ENCODE assay signal across 16 cellular contexts in the genomic region with DNA sequence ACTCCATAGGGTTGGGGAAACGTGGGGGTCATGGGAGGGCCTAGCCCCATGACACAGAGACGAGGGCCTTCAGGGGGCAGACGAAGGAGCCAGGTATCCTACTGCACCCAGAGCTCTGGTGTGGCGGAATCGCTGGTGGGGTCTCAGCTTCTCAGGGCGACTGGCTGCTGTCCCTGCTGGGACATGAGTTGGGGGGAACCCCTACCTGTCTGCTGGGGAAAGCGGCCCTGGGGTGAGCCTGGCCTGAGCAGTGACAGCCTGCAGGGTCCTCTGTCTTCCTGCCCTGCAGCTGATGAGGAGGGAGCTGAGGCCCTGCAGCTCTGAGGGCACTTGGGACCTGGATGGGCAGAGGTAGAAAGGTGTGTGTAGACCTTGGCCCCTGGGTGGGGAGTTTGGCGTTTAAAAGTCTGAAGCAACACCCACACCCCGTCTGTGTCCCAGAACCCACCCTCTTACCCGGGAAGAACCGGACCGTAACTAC. TPM values are rescaled to one million over a fixed set of nuclear protein-coding genes. Genes with fewer than 3 reads are reported as not detected.
DNase-seq lines count a peak whose midpoint lies in the region; ATAC-seq, FAIRE-seq and TF ChIP-seq lines count a peak whose summit lies in the region.
"Had no signal": no experiment of that assay in that cellular context is flagged by ENCODE, and none has a peak within 500 bp of the region (broad histone marks: within the 10 kb centered on the region; RNA-seq: fewer than 3 reads in every experiment).

No MANE protein-coding gene starts in this region.

- no peak for ATAC-seq in activated naive CD8-positive, alpha-beta T cell treated with anti-CD3 and anti-CD28 coated beads, Interleukin-2, amount 10 ng/mL, durations not matched to agents 7 days and 5 days (ENCODE audit: low read depth)
- ATAC-seq in stimulated activated naive B cell treated with anti-CD40 and anti-IgM and Interleukin-4, amounts not matched to agents 10 μg/mL and 1 μg/mL and 100 μg/mL, for 72 hours (replicated peaks) = peak in 1 of 2 donors; percentile 0
- ATAC-seq in GM18498 (IDR thresholded peaks at IDR 0.05; ENCODE audit: unreplicated experiment) = no peak
- ATAC-seq in HG02981 (IDR thresholded peaks at IDR 0.05; ENCODE audit: unreplicated experiment) = no peak
- ATAC-seq in sciatic nerve = no peak

- no peak overlapping the region for H2BK120ac ChIP-seq in H1 (replicated peaks; ENCODE audit: low read depth, low read length)

- H2BK15ac ChIP-seq in H1 (ENCODE audit: low read length) = no peak overlapping the region

- H3K23me2 ChIP-seq in H1 (ENCODE audit: low read depth, low read length) = 0 out of 2 replicates have a peak, but pooled peaks cover 1% of the 10 kb centered on the region

- 83% methylated on average over 9 of the region's 12 CpGs; no CpG with 5 or more reads in 1 of the 2 experiments for WGBS in H1 (ENCODE audit: extremely low coverage in 1 of 2, insufficient coverage in 1 of 2, insufficient read length in 1 of 2, insufficient replicate concordance in 2 of 2, low coverage in 1 of 2, low lambda C conversion rate in 2 of 2, missing lambda C conversion rate in 1 of 2), 2 experiments

- no peak for TF ChIP-seq RAD21 in H1 (IDR thresholded peaks at IDR 0.05 in 1 of 2, conservative IDR thresholded peaks at IDR 0.05 in 1 of 2; ENCODE audit: low read depth in 2 of 2, low read length in 2 of 2)

- peaks cover 12% of the 10 kb centered on the region; the same call in 1 of the 2 replicates for H4K20me1 ChIP-seq in Karpas-422 (ENCODE audit: insufficient read depth, low read depth, low read length)
- H4K20me1 ChIP-seq in H1 (replicated peaks in 1 of 2; ENCODE audit: control insufficient read depth in 1 of 2, insufficient read depth in 2 of 2, low read length in 2 of 2) = peaks cover 1 to 21% of the 10 kb centered on the region in 2 experiments

- peak overlapping the region; percentile 59 for H3K9ac ChIP-seq in Karpas-422 (ENCODE audit: low read length)
- no peak overlapping the region for H3K9ac ChIP-seq in H1 (replicated peaks in 1 of 4; ENCODE audit: extremely low read depth in 1 of 4, low read depth in 3 of 4, low read length in 3 of 4)

- FAIRE-seq in H1 (lab: Jason Lieb, UNC) = no peak

- H3K4me3 ChIP-seq in Karpas-422 (ENCODE audit: low read length) = peak overlapping the region; percentile 53; the same call in 1 of the 2 replicates
- no peak overlapping the region for H3K4me3 ChIP-seq in H1 (ENCODE audit: extremely low read depth in 1 of 4, insufficient read depth in 2 of 4, low read depth in 3 of 4, low read length in 4 of 4)

- H3K79me1 ChIP-seq in H1 (ENCODE audit: low read depth, low read length) = peaks cover 6% of the 10 kb centered on the region

- H2AK5ac ChIP-seq in H1 (ENCODE audit: low read depth, low read length) = 0 out of 2 replicates have a peak overlapping the region, but pooled peaks have one; percentile 4

- no peak overlapping the region for H3K4me3 Mint-ChIP-seq in activated naive CD8-positive, alpha-beta T cell treated with anti-CD3 and anti-CD28 coated beads, Interleukin-2, amount 10 ng/mL, durations not matched to agents 7 days and 5 days
- H3K4me3 Mint-ChIP-seq in activated naive CD8-positive, alpha-beta T cell treated with anti-CD3 and anti-CD28 coated beads for 36 hours = no peak overlapping the region
- H3K4me3 Mint-ChIP-seq in stimulated activated naive B cell treated with anti-CD40 and anti-IgM and Interleukin-4, amounts not matched to agents 10 μg/mL and 1 μg/mL and 100 μg/mL, for 72 hours = peak overlapping the region; percentile 83 to 86
- H3K4me3 Mint-ChIP-seq: mesothelial cell of epicardium had no signal

- no peak overlapping the region for H2BK5ac ChIP-seq in H1 (ENCODE audit: low read depth, low read length)

- H3K27ac ChIP-seq in Karpas-422 (ENCODE audit: low read length) = peak overlapping the region; percentile 75
- no peak overlapping the region for H3K27ac ChIP-seq in H1 (ENCODE audit: low read depth, low read length)
- H3K27ac ChIP-seq: coronary artery had no signal

- H3K27me3 ChIP-seq in Karpas-422 (ENCODE audit: low read length) = no peaks in the 10 kb centered on the region
- H3K27me3 ChIP-seq in H1 (replicated peaks in 1 of 4; ENCODE audit: control insufficient read depth in 3 of 4, extremely low read depth in 1 of 4, insufficient read depth in 3 of 4, low read length in 3 of 4) = no peaks in the 10 kb centered on the region

- no peak overlapping the region for H3K14ac ChIP-seq in H1 (ENCODE audit: insufficient read length)

- H2BK20ac ChIP-seq in H1 (ENCODE audit: low read length) = no peak overlapping the region

- TF ChIP-seq CTCF in H1 (IDR thresholded peaks at IDR 0.05; ENCODE audit: control extremely low read depth in 1 of 3, insufficient read depth in 1 of 3, low read depth in 1 of 3, low read length in 3 of 3) = no peak

- no peaks in the 10 kb centered on the region for H3K79me2 ChIP-seq in Karpas-422 (ENCODE audit: low read length)
- peaks cover 0 to under 1% of the 10 kb centered on the region in 2 experiments; a peak in 1 of 4 replicates for H3K79me2 ChIP-seq in H1 (ENCODE audit: control insufficient read depth in 1 of 2, insufficient read depth in 2 of 2, low read length in 2 of 2)

- no peaks in the 10 kb centered on the region for H3K36me3 Mint-ChIP-seq in activated naive CD8-positive, alpha-beta T cell treated with anti-CD3 and anti-CD28 coated beads, Interleukin-2, amount 10 ng/mL, durations not matched to agents 7 days and 5 days
- H3K36me3 Mint-ChIP-seq in activated naive CD8-positive, alpha-beta T cell treated with anti-CD3 and anti-CD28 coated beads for 36 hours = no peaks in the 10 kb centered on the region
- H3K36me3 Mint-ChIP-seq in stimulated activated naive B cell treated with anti-CD40 and anti-IgM and Interleukin-4, amounts not matched to agents 10 μg/mL and 1 μg/mL and 100 μg/mL, for 72 hours = peaks cover 7 to 12% of the 10 kb centered on the region in 2 donors
- H3K36me3 Mint-ChIP-seq: mesothelial cell of epicardium had no signal

- H3K9me3 Mint-ChIP-seq in activated naive CD8-positive, alpha-beta T cell treated with anti-CD3 and anti-CD28 coated beads, Interleukin-2, amount 10 ng/mL, durations not matched to agents 7 days and 5 days = no peaks in the 10 kb centered on the region
- no peaks in the 10 kb centered on the region for H3K9me3 Mint-ChIP-seq in activated naive CD8-positive, alpha-beta T cell treated with anti-CD3 and anti-CD28 coated beads for 36 hours
- no peaks in the 10 kb centered on the region for H3K9me3 Mint-ChIP-seq in stimulated activated naive B cell treated with anti-CD40 and anti-IgM and Interleukin-4, amounts not matched to agents 10 μg/mL and 1 μg/mL and 100 μg/mL, for 72 hours
- H3K9me3 Mint-ChIP-seq: activated T-cell treated with anti-CD3 and anti-CD28 coated beads, Interleukin-2, amount 50 U/mL, for 4 hours; mesothelial cell of epicardium; stimulated activated naive CD8-positive, alpha-beta T cell treated with anti-CD3 and anti-CD28 coated beads, Interleukin-15, amount 100 ng/mL, for 72 hours had no signal

- no peak for TF ChIP-seq POLR2A in H1 (IDR thresholded peaks at IDR 0.05; ENCODE audit: control extremely low read depth in 1 of 2, low read depth in 2 of 2, low read length in 2 of 2)

- H2BK12ac ChIP-seq in H1 (ENCODE audit: low read depth, low read length) = no peak overlapping the region

- DNase-seq in activated naive CD8-positive, alpha-beta T cell treated with anti-CD3 and anti-CD28 coated beads, Interleukin-2, amount 10 ng/mL, durations not matched to agents 7 days and 5 days = no peak
- no peak for DNase-seq in activated naive CD8-positive, alpha-beta T cell treated with anti-CD3 and anti-CD28 coated beads for 36 hours
- DNase-seq in Karpas-422 (no peak), H1 (ENCODE audit: low read depth in 1 of 2, low spot score in 2 of 2) (no peak), sciatic nerve (ENCODE audit: low spot score) (no peak)
- no peak for DNase-seq in stimulated activated naive B cell treated with anti-CD40 and anti-IgM and Interleukin-4, amounts not matched to agents 10 μg/mL and 1 μg/mL and 100 μg/mL, for 72 hours
- DNase-seq: activated T-cell treated with anti-CD3 and anti-CD28 coated beads, Interleukin-2, amount 50 U/mL, for 4 hours; erythroblast; NCI-H1092; NCI-H2171 treated with DMSO at 0.1 percent for 48 hours; NCI-H82; stimulated activated naive CD8-positive, alpha-beta T cell treated with anti-CD3 and anti-CD28 coated beads, Interleukin-15, amount 100 ng/mL, for 72 hours had no signal

- H3K36me3 ChIP-seq in Karpas-422 (ENCODE audit: insufficient read depth, low read length) = no peaks in the 10 kb centered on the region
- H3K36me3 ChIP-seq in H1 (ENCODE audit: control insufficient read depth in 2 of 4, insufficient read depth in 4 of 4, low read length in 3 of 4) = no peaks in the 10 kb centered on the region

- no peaks in the 10 kb centered on the region for H3K9me2 ChIP-seq in Karpas-422 (replicated peaks; ENCODE audit: insufficient read depth, low read length)

- H3K4me2 ChIP-seq in Karpas-422 (ENCODE audit: low read depth, low read length, poor library complexity, severe bottlenecking) (peak overlapping the region; percentile 70), H1 (ENCODE audit: insufficient read depth in 1 of 2, low read depth in 2 of 2, low read length in 2 of 2) (no peak overlapping the region)

- peak overlapping the region; percentile 79 for H3K27ac Mint-ChIP-seq in activated naive CD8-positive, alpha-beta T cell treated with anti-CD3 and anti-CD28 coated beads, Interleukin-2, amount 10 ng/mL, durations not matched to agents 7 days and 5 days
- H3K27ac Mint-ChIP-seq in activated naive CD8-positive, alpha-beta T cell treated with anti-CD3 and anti-CD28 coated beads for 36 hours = no peak overlapping the region
- H3K27ac Mint-ChIP-seq in stimulated activated naive B cell treated with anti-CD40 and anti-IgM and Interleukin-4, amounts not matched to agents 10 μg/mL and 1 μg/mL and 100 μg/mL, for 72 hours = peak overlapping the region; percentile 99
- H3K27ac Mint-ChIP-seq: mesothelial cell of epicardium; stimulated activated naive CD8-positive, alpha-beta T cell treated with anti-CD3 and anti-CD28 coated beads, Interleukin-15, amount 100 ng/mL, for 72 hours had no signal

- H3K27me3 Mint-ChIP-seq in activated naive CD8-positive, alpha-beta T cell treated with anti-CD3 and anti-CD28 coated beads, Interleukin-2, amount 10 ng/mL, durations not matched to agents 7 days and 5 days = no peaks in the 10 kb centered on the region
- no peaks in the 10 kb centered on the region for H3K27me3 Mint-ChIP-seq in activated naive CD8-positive, alpha-beta T cell treated with anti-CD3 and anti-CD28 coated beads for 36 hours
- H3K27me3 Mint-ChIP-seq in stimulated activated naive B cell treated with anti-CD40 and anti-IgM and Interleukin-4, amounts not matched to agents 10 μg/mL and 1 μg/mL and 100 μg/mL, for 72 hours = no peaks in the 10 kb centered on the region
- H3K27me3 Mint-ChIP-seq: stimulated activated naive CD8-positive, alpha-beta T cell treated with anti-CD3 and anti-CD28 coated beads, Interleukin-15, amount 100 ng/mL, for 72 hours had no signal

- H3K4me1 ChIP-seq in Karpas-422 (ENCODE audit: low read length) = peaks cover 51% of the 10 kb centered on the region
- peaks cover 0 to 30% (median 18%) of the 10 kb centered on the region in 4 experiments; a peak in 6 of 7 replicates for H3K4me1 ChIP-seq in H1 (replicated peaks in 1 of 4; ENCODE audit: control insufficient read depth in 3 of 4, insufficient read depth in 4 of 4, low read length in 3 of 4)

- no peak overlapping the region for H4K91ac ChIP-seq in H1 (replicated peaks; ENCODE audit: insufficient read length, low read length)

- TF ChIP-seq EP300 in H1 (IDR thresholded peaks at IDR 0.05; ENCODE audit: borderline replicate concordance in 1 of 2, low read depth in 2 of 2, low read length in 2 of 2) = no peak

- intact Hi-C loops in sciatic nerve (cut with DNase I) = no loop called here

- no peak overlapping the region for H3K23ac ChIP-seq in H1 (ENCODE audit: insufficient read length)

- H3K4ac ChIP-seq in H1 (replicated peaks; ENCODE audit: insufficient read length, low read depth, low read length) = no peak overlapping the region

- no peak overlapping the region for H4K5ac ChIP-seq in H1 (ENCODE audit: insufficient read length, low read depth, low read length)

- no peak overlapping the region for H3K56ac ChIP-seq in H1 (replicated peaks; ENCODE audit: insufficient read length, low read depth, low read length)

- H3K9me3 ChIP-seq in Karpas-422 (ENCODE audit: low read length) = no peaks in the 10 kb centered on the region
- H3K9me3 ChIP-seq in H1 (ENCODE audit: insufficient read depth in 2 of 2, low read depth in 1 of 2, low read length in 1 of 2) = no peaks in the 10 kb centered on the region

- H2AFZ ChIP-seq in Karpas-422 (ENCODE audit: low read length) (no peak overlapping the region), H1 (ENCODE audit: low read length) (no peak overlapping the region)

- peak overlapping the region; percentile 71; the same call in 1 of the 2 replicates for H4K8ac ChIP-seq in H1 (ENCODE audit: extremely low read depth, insufficient read depth, low read length)

- peaks cover 21% of the 10 kb centered on the region for H3K4me1 Mint-ChIP-seq in activated naive CD8-positive, alpha-beta T cell treated with anti-CD3 and anti-CD28 coated beads, Interleukin-2, amount 10 ng/mL, durations not matched to agents 7 days and 5 days
- peaks cover 22% of the 10 kb centered on the region for H3K4me1 Mint-ChIP-seq in activated naive CD8-positive, alpha-beta T cell treated with anti-CD3 and anti-CD28 coated beads for 36 hours
- H3K4me1 Mint-ChIP-seq in stimulated activated naive B cell treated with anti-CD40 and anti-IgM and Interleukin-4, amounts not matched to agents 10 μg/mL and 1 μg/mL and 100 μg/mL, for 72 hours = peaks cover 74 to 97% of the 10 kb centered on the region in 2 donors

- H3K18ac ChIP-seq in H1 (ENCODE audit: extremely low read depth, low read length) = no peak overlapping the region

- POLR2A ChIA-PET in activated naive CD8-positive, alpha-beta T cell treated with anti-CD3 and anti-CD28 coated beads, Interleukin-2, amount 10 ng/mL, durations not matched to agents 7 days and 5 days (lab: Charles Lee) = no interaction called here
- POLR2A ChIA-PET in H1 (lab: Charles Lee; ENCODE audit: partially characterized antibody) = interaction anchor here (1.1 kb wide), 1 partner anchor 12 kb away, joined by 3 read pairs; no protein-coding TSS in a partner anchor

- CTCF ChIA-PET in H1 (lab: Charles Lee; ENCODE audit: partially characterized antibody) = interaction anchor here (1.3 to 1.9 kb wide), 4 partner anchors 22 to 240 kb away, joined by 4 to 5 read pairs (median 4); no protein-coding TSS in a partner anchor

RNA-seq across cellular contexts. Expression of a gene that starts 33.6 kb away (rescaled TPM):
- 10 to 100 TPM; 20.2 to 23.2 TPM for total RNA-seq in activated naive CD8-positive, alpha-beta T cell treated with anti-CD3 and anti-CD28 coated beads, Interleukin-2, amount 10 ng/mL, durations not matched to agents 7 days and 5 days
- total RNA-seq in activated naive CD8-positive, alpha-beta T cell treated with anti-CD3 and anti-CD28 coated beads for 36 hours = 10 to 100 TPM; 20.7 to 20.9 TPM
- total RNA-seq in Karpas-422 (2014; rRNA removed; shearing (Covaris generic); ENCODE audit: low replicate concordance) = 29.0 and 43.1 TPM in 2 replicates
- total RNA-seq in H1 (2021; fragmentation: NEBNext Ultra II Directional; extraction: Animal tissue kit (Norgen Biotek cat#: 25700)) = 20.5 and 25.6 TPM in 2 replicates
- polyA plus RNA-seq in H1 (2011; rRNA removed) = 7.9 and 8.6 TPM in 2 replicates
- polyA plus RNA-seq in H1 (2011; cell fraction: cytosol; rRNA removed) = 9.2 TPM
- 18.3 TPM for polyA plus RNA-seq in H1 (2011; cell fraction: nucleus; rRNA removed)
- 14.3 to 23.8 TPM (median 16.0 TPM) in 4 replicates for polyA plus RNA-seq in H1 (2012, experiment 1 of 2)
- polyA plus RNA-seq in H1 (2012, experiment 2 of 2) = 5.4 TPM
- polyA plus RNA-seq in H1 (2013, experiment 1 of 2) = 10.3 TPM
- polyA plus RNA-seq in H1 (2013, experiment 2 of 2) = 9.8 TPM
- 12.8 and 15.9 TPM in 2 replicates for polyA minus RNA-seq in H1 (2011; rRNA and poly(A)+ RNA removed)
- polyA minus RNA-seq in H1 (2011; cell fraction: cytosol; rRNA and poly(A)+ RNA removed) = 8.7 TPM
- 8.7 TPM for polyA minus RNA-seq in H1 (2011; cell fraction: nucleus; rRNA and poly(A)+ RNA removed)
- total RNA-seq in sciatic nerve = 51.5 TPM

RNA-seq across cellular contexts. Expression of a gene that starts 49.2 kb away (rescaled TPM):
- under 1 TPM; 0.31 to 0.33 TPM for total RNA-seq in activated naive CD8-positive, alpha-beta T cell treated with anti-CD3 and anti-CD28 coated beads, Interleukin-2, amount 10 ng/mL, durations not matched to agents 7 days and 5 days
- under 1 TPM; 0.04 to 0.14 TPM for total RNA-seq in activated naive CD8-positive, alpha-beta T cell treated with anti-CD3 and anti-CD28 coated beads for 36 hours
- 0.11 and 0.51 TPM in 2 replicates for total RNA-seq in Karpas-422 (2014; rRNA removed; shearing (Covaris generic); ENCODE audit: low replicate concordance)
- total RNA-seq in H1 (2021; fragmentation: NEBNext Ultra II Directional; extraction: Animal tissue kit (Norgen Biotek cat#: 25700)) = 12.2 and 12.4 TPM in 2 replicates
- polyA plus RNA-seq in H1 (2011; rRNA removed) = 9.0 and 16.4 TPM in 2 replicates
- polyA plus RNA-seq in H1 (2011; cell fraction: cytosol; rRNA removed) = 9.1 TPM
- polyA plus RNA-seq in H1 (2011; cell fraction: nucleus; rRNA removed) = 36.2 TPM
- 8.8 to 12.1 TPM (median 10.3 TPM) in 4 replicates for polyA plus RNA-seq in H1 (2012, experiment 1 of 2)
- polyA plus RNA-seq in H1 (2012, experiment 2 of 2) = 7.3 TPM
- 10.4 TPM for polyA plus RNA-seq in H1 (2013, experiment 1 of 2)
- polyA plus RNA-seq in H1 (2013, experiment 2 of 2) = 9.5 TPM
- polyA minus RNA-seq in H1 (2011; rRNA and poly(A)+ RNA removed) = 22.5 and 24.2 TPM in 2 replicates
- polyA minus RNA-seq in H1 (2011; cell fraction: cytosol; rRNA and poly(A)+ RNA removed) = 13.4 TPM
- 38.4 TPM for polyA minus RNA-seq in H1 (2011; cell fraction: nucleus; rRNA and poly(A)+ RNA removed)
- 1.9 TPM for total RNA-seq in sciatic nerve

Comparison
In these comparisons a context has a peak if more than half of its experiments do, and no peak if none do; other contexts are left out.
1. H3K4me3 Mint-ChIP-seq: peak in stimulated activated naive B cell treated with anti-CD40 and anti-IgM and Interleukin-4, amounts not matched to agents 10 μg/mL and 1 μg/mL and 100 μg/mL, for 72 hours (2 of 2); none in activated naive CD8-positive, alpha-beta T cell treated with anti-CD3 and anti-CD28 coated beads, Interleukin-2, amount 10 ng/mL, durations not matched to agents 7 days and 5 days (single experiment) and activated naive CD8-positive, alpha-beta T cell treated with anti-CD3 and anti-CD28 coated beads for 36 hours (single experiment).